In genomic region chr6:140043357-140043756, GRCh38 we compare ENCODE assay signal across 10 cellular contexts.
A peak's percentile ranks its signal among the peaks of the same experiment; 100 is the strongest.
DNase-seq lines count a peak whose midpoint lies in the region; ATAC-seq, FAIRE-seq and TF ChIP-seq lines count a peak whose summit lies in the region.
"Had no signal": no experiment of that assay in that cellular context is flagged by ENCODE, and none has a peak within 500 bp of the region (broad histone marks: within the 10 kb centered on the region; RNA-seq: fewer than 3 reads in every experiment).

No MANE protein-coding gene starts in this region.

- no peaks in the 10 kb centered on the region for H3K79me2 ChIP-seq in endothelial cell of umbilical vein (ENCODE audit: control insufficient read depth, insufficient read depth, low read length)

- no peak for FAIRE-seq in endothelial cell of umbilical vein (lab: Jason Lieb, UNC)
- FAIRE-seq: colon, pancreas had no signal

- H3K4me3 ChIP-seq in endothelial cell of umbilical vein (replicated peaks in 1 of 3; ENCODE audit: insufficient read depth in 1 of 3, low read depth in 1 of 3, low read length in 3 of 3) (no peak overlapping the region), skeletal muscle cell (ENCODE audit: low read depth, low read length) (no peak overlapping the region)
- H3K4me3 ChIP-seq: pancreas had no signal

- BruUV-seq in endothelial cell of umbilical vein (replicated peaks; lab: Mats Ljungman, UMichigan), result no TSS peak

- no peaks in the 10 kb centered on the region for H4K20me1 ChIP-seq in endothelial cell of umbilical vein (replicated peaks; ENCODE audit: control insufficient read depth, extremely low read depth, insufficient read depth, low read length)

- no peak overlapping the region for H3K4me3 Mint-ChIP-seq in T-helper 2 cell treated with Interferon-gamma antibody and Interleukin-4, amounts not matched to agents 5 μg/mL and 100 μg/mL, for 36 hours

- intact Hi-C loops in endothelial cell of umbilical vein (cut with micrococcal nuclease), result no loop called here

- H3K27me3 ChIP-seq in endothelial cell of umbilical vein (ENCODE audit: control insufficient read depth in 2 of 2, insufficient read depth in 2 of 2, low read length in 2 of 2), result no peaks in the 10 kb centered on the region
- H3K27me3 ChIP-seq: pancreas had no signal

- H3K9me3 ChIP-seq in endothelial cell of umbilical vein (replicated peaks; ENCODE audit: control insufficient read depth, insufficient read depth, low read length), result no peaks in the 10 kb centered on the region
- H3K9me3 ChIP-seq: pancreas had no signal

- no peak for TF ChIP-seq CTCF in endothelial cell of umbilical vein (IDR thresholded peaks at IDR 0.05; ENCODE audit: extremely low read depth in 1 of 2, insufficient read depth in 1 of 2, low read depth in 1 of 2, low read length in 2 of 2)

- H2AFZ ChIP-seq in endothelial cell of umbilical vein (ENCODE audit: low read depth, low read length), result no peak overlapping the region

- H3K27ac Mint-ChIP-seq in T-helper 2 cell treated with Interferon-gamma antibody and Interleukin-4, amounts not matched to agents 5 μg/mL and 100 μg/mL, for 36 hours, result no peak overlapping the region

- peak; percentile 5 for DNase-seq in T-helper 2 cell treated with Interferon-gamma antibody and Interleukin-4, amounts not matched to agents 5 μg/mL and 100 μg/mL, for 36 hours (ENCODE audit: low spot score)
- DNase-seq in T-helper 2 cell, result no peak
- peak; percentile 61 to 81 for DNase-seq in NOMO-1 (lab: John Stamatoyannopoulos, UW; ENCODE audit: unreplicated experiment in 2 of 2)
- DNase-seq in endothelial cell of umbilical vein (ENCODE audit: low read depth, low spot score), result peak; percentile 6
- peak; percentile 89 for DNase-seq in skeletal muscle cell (ENCODE audit: low read depth)
- DNase-seq in activated naive CD4-positive, alpha-beta T cell treated with anti-CD3 and anti-CD28 coated beads, Interleukin-2, amount 50 U/mL, for 16 hours, result no peak
- DNase-seq in stimulated activated CD4-positive, alpha-beta T cell treated with anti-CD3 and anti-CD28 coated beads, Interleukin-4, amount 100 ng/mL, for 4 hours, result no peak
- DNase-seq: pancreas had no signal

- dilution Hi-C loops in endothelial cell of umbilical vein (cut with MboI; ENCODE audit: extremely low pct_ligation_motif_present, low sequenced_read_pairs), result no loop called here

- no peaks in the 10 kb centered on the region for H3K4me1 ChIP-seq in endothelial cell of umbilical vein (ENCODE audit: control insufficient read depth, extremely low read depth, insufficient read depth, low read length)
- H3K4me1 ChIP-seq: pancreas had no signal

- H3K9me1 ChIP-seq in endothelial cell of umbilical vein (replicated peaks; ENCODE audit: control insufficient read depth, extremely low read depth, insufficient read depth, low read length), result no peaks in the 10 kb centered on the region

- POLR2A ChIA-PET in endothelial cell of umbilical vein (lab: Charles Lee), result no interaction called here

- no peaks in the 10 kb centered on the region for H3K9me3 Mint-ChIP-seq in T-helper 2 cell treated with Interferon-gamma antibody and Interleukin-4, amounts not matched to agents 5 μg/mL and 100 μg/mL, for 36 hours

- H3K36me3 ChIP-seq in endothelial cell of umbilical vein (ENCODE audit: control insufficient read depth in 2 of 2, extremely low read depth in 1 of 2, insufficient read depth in 2 of 2, low read length in 2 of 2), result no peaks in the 10 kb centered on the region
- H3K36me3 ChIP-seq: pancreas had no signal

- no peaks in the 10 kb centered on the region for H3K36me3 Mint-ChIP-seq in T-helper 2 cell treated with Interferon-gamma antibody and Interleukin-4, amounts not matched to agents 5 μg/mL and 100 μg/mL, for 36 hours (ENCODE audit: low read depth)

- peaks cover 2% of the 10 kb centered on the region for H3K27me3 Mint-ChIP-seq in T-helper 2 cell treated with Interferon-gamma antibody and Interleukin-4, amounts not matched to agents 5 μg/mL and 100 μg/mL, for 36 hours (ENCODE audit: low read depth)

- H3K27ac ChIP-seq in endothelial cell of umbilical vein (ENCODE audit: insufficient read depth, low read depth, low read length), result no peak overlapping the region
- H3K27ac ChIP-seq: pancreas had no signal

- ATAC-seq in GM18867 (IDR thresholded peaks at IDR 0.05; ENCODE audit: unreplicated experiment), result no peak

- H3K4me1 Mint-ChIP-seq in T-helper 2 cell treated with Interferon-gamma antibody and Interleukin-4, amounts not matched to agents 5 μg/mL and 100 μg/mL, for 36 hours (ENCODE audit: low read depth), result peaks cover 1% of the 10 kb centered on the region

- CTCF ChIA-PET in endothelial cell of umbilical vein (lab: Charles Lee), result interaction anchor here (1.0 to 2.0 kb wide), 3 partner anchors 8 to 12 kb away, joined by 3 to 5 read pairs (median 4); no protein-coding TSS in a partner anchor

- no peak overlapping the region for H3K4me2 ChIP-seq in endothelial cell of umbilical vein (ENCODE audit: insufficient read depth, low read length)

- no peak overlapping the region for H3K9ac ChIP-seq in endothelial cell of umbilical vein (replicated peaks; ENCODE audit: extremely low read depth, insufficient read depth, low read length)

- no peak for TF ChIP-seq POLR2A in endothelial cell of umbilical vein (IDR thresholded peaks at IDR 0.05; ENCODE audit: low read depth, low read length)

TF ChIP-seq in endothelial cell of umbilical vein, 7 proteins besides CTCF, POLR2A, EP300 and RAD21:
- TF ChIP-seq JUN (IDR thresholded peaks at IDR 0.05; ENCODE audit: borderline replicate concordance, insufficient read depth, insufficient read length, low read depth), result peak; percentile 20
- TF ChIP-seq MYC (IDR thresholded peaks at IDR 0.05; ENCODE audit: low read depth, low read length), result no peak
- TF ChIP-seq FOS (IDR thresholded peaks at IDR 0.05; ENCODE audit: borderline replicate concordance, insufficient read depth, low read length), result peak; percentile 80
- no peak for TF ChIP-seq POLR2AphosphoS5 (IDR thresholded peaks at IDR 0.05; ENCODE audit: insufficient read depth, low read depth, low read length)
- peak; percentile 45 for TF ChIP-seq GATA2 (IDR thresholded peaks at IDR 0.05; ENCODE audit: insufficient read depth, insufficient read length, low read depth, low read length)
- TF ChIP-seq, protein P1, sequence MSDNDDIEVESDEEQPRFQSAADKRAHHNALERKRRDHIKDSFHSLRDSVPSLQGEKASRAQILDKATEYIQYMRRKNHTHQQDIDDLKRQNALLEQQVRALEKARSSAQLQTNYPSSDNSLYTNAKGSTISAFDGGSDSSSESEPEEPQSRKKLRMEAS (IDR thresholded peaks at IDR 0.05; ENCODE audit: insufficient read depth, insufficient read length), result no peak
- TF ChIP-seq EZH2 (IDR thresholded peaks at IDR 0.05; ENCODE audit: borderline replicate concordance, low read depth, low read length, severe bottlenecking), result no peak

Comparison
In these comparisons a context has a peak if more than half of its experiments do, and no peak if none do; other contexts are left out.
1. DNase-seq: peak in T-helper 2 cell treated with Interferon-gamma antibody and Interleukin-4, amounts not matched to agents 5 μg/mL and 100 μg/mL, for 36 hours (single experiment), NOMO-1 (2 of 2), endothelial cell of umbilical vein (single experiment) and skeletal muscle cell (single experiment); none in T-helper 2 cell (0 of 5), activated naive CD4-positive, alpha-beta T cell treated with anti-CD3 and anti-CD28 coated beads, Interleukin-2, amount 50 U/mL, for 16 hours (single experiment) and stimulated activated CD4-positive, alpha-beta T cell treated with anti-CD3 and anti-CD28 coated beads, Interleukin-4, amount 100 ng/mL, for 4 hours (0 of 2).